ENCODE assay signal across 11 cellular contexts in the genomic region with DNA sequence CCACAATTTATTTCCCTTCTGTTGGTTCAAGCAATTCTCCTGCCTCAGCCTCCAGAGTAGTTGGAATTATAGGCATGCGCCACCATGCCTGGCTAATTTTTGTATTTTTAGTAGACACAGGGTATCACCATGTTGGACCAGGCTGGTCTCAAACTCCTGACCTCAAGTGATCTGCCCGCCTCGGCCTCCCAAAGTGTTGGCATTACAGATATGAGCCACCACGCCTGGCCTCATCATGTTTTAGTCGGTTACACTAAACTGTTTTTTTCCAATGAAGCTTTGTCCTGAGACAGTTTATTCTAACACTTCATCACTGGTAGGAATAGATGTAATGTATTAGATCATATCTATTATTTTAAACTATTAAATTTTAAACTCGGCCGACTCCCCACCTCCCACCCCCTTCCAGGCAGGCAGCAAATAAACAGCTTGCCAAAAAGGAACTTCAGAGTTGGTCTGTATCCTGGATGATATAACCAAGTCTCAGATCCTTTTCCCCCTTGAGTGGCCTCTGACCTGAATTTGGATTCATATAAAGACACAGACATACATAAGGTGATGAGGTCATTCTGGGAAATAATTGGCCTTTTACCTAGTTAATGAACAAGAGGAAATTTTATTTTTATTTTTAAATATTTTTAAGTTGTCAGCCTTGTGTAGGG. TPM values are rescaled to one million over a fixed set of nuclear protein-coding genes. Genes with fewer than 3 reads are reported as not detected.
DNase-seq lines count a peak whose midpoint lies in the region; ATAC-seq, FAIRE-seq and TF ChIP-seq lines count a peak whose summit lies in the region.
"Had no signal": no experiment of that assay in that cellular context is flagged by ENCODE, and none has a peak within 500 bp of the region (broad histone marks: within the 10 kb centered on the region; RNA-seq: fewer than 3 reads in every experiment).

No MANE protein-coding gene starts in this region.

- no peak for ATAC-seq in HG02885 (IDR thresholded peaks at IDR 0.05; ENCODE audit: poor library complexity, unreplicated experiment)

- no peak for TF ChIP-seq CTCF in keratinocyte (optimal IDR thresholded peaks at IDR 0.05 in 1 of 3, IDR thresholded peaks at IDR 0.05 in 1 of 3, conservative IDR thresholded peaks at IDR 0.05 in 1 of 3; ENCODE audit: extremely low read depth in 1 of 3, insufficient read depth in 2 of 3, low read length in 3 of 3)

- no peaks in the 10 kb centered on the region for H3K79me2 ChIP-seq in keratinocyte (ENCODE audit: control insufficient read depth, insufficient read depth, low read length)

- H3K4me3 Mint-ChIP-seq in activated T-cell treated with anti-CD3 and anti-CD28 coated beads, Interleukin-2, amount 50 U/mL, for 24 hours: no peak overlapping the region
- H3K4me3 Mint-ChIP-seq in activated naive CD8-positive, alpha-beta T cell: no peak overlapping the region
- no peak overlapping the region for H3K4me3 Mint-ChIP-seq in CD8-positive, alpha-beta memory T cell

- H3K36me3 ChIP-seq in keratinocyte (ENCODE audit: control insufficient read depth in 2 of 2, extremely low read depth in 1 of 2, insufficient read depth in 2 of 2, low read length in 2 of 2) (peaks cover 5% of the 10 kb centered on the region in 2 experiments), subcutaneous abdominal adipose tissue (ENCODE audit: control insufficient read depth in 5 of 5, insufficient read depth in 5 of 5, low read length in 5 of 5) (peaks cover 5 to 12% (median 8%) of the 10 kb centered on the region in 5 donors)
- peaks cover 25% of the 10 kb centered on the region for H3K36me3 ChIP-seq in CD8-positive, alpha-beta memory T cell (ENCODE audit: insufficient read depth, low read length)

- no peaks in the 10 kb centered on the region for H3K27me3 ChIP-seq in keratinocyte (ENCODE audit: control insufficient read depth, extremely low read depth, insufficient read depth, low read length)
- H3K27me3 ChIP-seq in subcutaneous abdominal adipose tissue (ENCODE audit: control insufficient read depth in 5 of 5, insufficient read depth in 4 of 5, low read length in 5 of 5): no peaks in the 10 kb centered on the region
- H3K27me3 ChIP-seq in CD8-positive, alpha-beta memory T cell (ENCODE audit: insufficient read depth, low read length, poor library complexity, severe bottlenecking): no peaks in the 10 kb centered on the region

- CTCF ChIA-PET in CD8-positive, alpha-beta memory T cell (lab: Charles Lee): interaction anchor here (0.7 to 4.7 kb wide), 4 partner anchors 28 to 163 kb away, joined by 3 to 51 read pairs (median 8); no protein-coding TSS in a partner anchor

- H3K4me1 ChIP-seq in keratinocyte (ENCODE audit: control insufficient read depth, extremely low read depth, insufficient read depth, low read length): peaks cover 23% of the 10 kb centered on the region
- peaks cover 10 to 71% (median 67%) of the 10 kb centered on the region in 5 donors for H3K4me1 ChIP-seq in subcutaneous abdominal adipose tissue (ENCODE audit: control insufficient read depth in 5 of 5, insufficient read depth in 5 of 5, low read length in 5 of 5)
- no peaks in the 10 kb centered on the region for H3K4me1 ChIP-seq in CD8-positive, alpha-beta memory T cell (ENCODE audit: insufficient read depth, low read length)

- no peak overlapping the region for H3K4me2 ChIP-seq in keratinocyte (ENCODE audit: control insufficient read depth, extremely low read depth, insufficient read depth, low read depth, low read length)

- no peaks in the 10 kb centered on the region for H4K20me1 ChIP-seq in keratinocyte (ENCODE audit: control insufficient read depth, extremely low read depth, insufficient read depth, low read length)

- H3K4me3 ChIP-seq in keratinocyte (ENCODE audit: control insufficient read depth in 2 of 3, extremely low read depth in 1 of 3, insufficient read depth in 2 of 3, low read depth in 1 of 3, low read length in 3 of 3) (no peak overlapping the region), subcutaneous abdominal adipose tissue (ENCODE audit: low read depth in 1 of 5, low read length in 5 of 5) (no peak overlapping the region)
- no peak overlapping the region for H3K4me3 ChIP-seq in CD8-positive, alpha-beta memory T cell (ENCODE audit: low read length)

- H3K9ac ChIP-seq in keratinocyte (ENCODE audit: control insufficient read depth, extremely low read depth, insufficient read depth, low read length) (peak overlapping the region; percentile 63), subcutaneous abdominal adipose tissue (ENCODE audit: low read length in 5 of 5) (peak overlapping the region in 2 of 5 donors; percentile 38 to 56)

- peaks cover 52% of the 10 kb centered on the region for H3K36me3 Mint-ChIP-seq in activated T-cell treated with anti-CD3 and anti-CD28 coated beads, Interleukin-2, amount 50 U/mL, for 24 hours (ENCODE audit: low read depth)
- peaks cover 10% of the 10 kb centered on the region for H3K36me3 Mint-ChIP-seq in activated naive CD8-positive, alpha-beta T cell
- peaks cover 0 to 62% (median 12%) of the 10 kb centered on the region in 3 donors for H3K36me3 Mint-ChIP-seq in CD8-positive, alpha-beta memory T cell

- POLR2A ChIA-PET in CD8-positive, alpha-beta memory T cell (lab: Charles Lee): interaction anchor here (0.6 kb wide), 1 partner anchor 17 kb away, joined by 4 read pairs; no protein-coding TSS in a partner anchor

- dilution Hi-C loops in keratinocyte (cut with MboI; ENCODE audit: extremely low pct_ligation_motif_present, low sequenced_read_pairs): no loop called here

- peaks cover 49% of the 10 kb centered on the region for H3K4me1 Mint-ChIP-seq in activated T-cell treated with anti-CD3 and anti-CD28 coated beads, Interleukin-2, amount 50 U/mL, for 24 hours (ENCODE audit: low read depth)
- H3K4me1 Mint-ChIP-seq in activated naive CD8-positive, alpha-beta T cell (ENCODE audit: low read depth): peaks cover 28% of the 10 kb centered on the region
- peaks cover 11 to 19% (median 14%) of the 10 kb centered on the region in 3 donors for H3K4me1 Mint-ChIP-seq in CD8-positive, alpha-beta memory T cell

- H2AFZ ChIP-seq in keratinocyte (ENCODE audit: control insufficient read depth, low read length): no peak overlapping the region

- DNase-seq in activated T-cell treated with anti-CD3 and anti-CD28 coated beads, Interleukin-2, amount 50 U/mL, for 24 hours: no peak
- no peak for DNase-seq in activated T-cell treated with anti-CD3 and anti-CD28 coated beads for 4 hours
- DNase-seq in keratinocyte (ENCODE audit: low read depth, low spot score): no peak
- no peak for DNase-seq in globus pallidus (ENCODE audit: low spot score)
- no peak for DNase-seq in CD8-positive, alpha-beta memory T cell
- DNase-seq: activated CD8-positive, alpha-beta memory T cell treated with anti-CD3 and anti-CD28 coated beads for 24 hours; NCI-H1048; NCI-H526 treated with DMSO at 0.1 percent for 48 hours had no signal

- H3K27ac ChIP-seq in keratinocyte (ENCODE audit: control insufficient read depth, insufficient read depth, low read length) (peak overlapping the region; percentile 89), subcutaneous abdominal adipose tissue (ENCODE audit: low read depth, low read length) (peak overlapping the region; percentile 93)
- no peak overlapping the region for H3K27ac ChIP-seq in CD8-positive, alpha-beta memory T cell (ENCODE audit: low read depth, low read length)

- no peaks in the 10 kb centered on the region for H3K9me1 ChIP-seq in keratinocyte (ENCODE audit: control insufficient read depth, extremely low read depth, insufficient read depth, low read length)

- H3K9me3 ChIP-seq in keratinocyte (ENCODE audit: control insufficient read depth, low read depth, low read length): no peaks in the 10 kb centered on the region
- H3K9me3 ChIP-seq in subcutaneous abdominal adipose tissue (ENCODE audit: control insufficient read depth in 5 of 5, low read length in 5 of 5): no peaks in the 10 kb centered on the region
- H3K9me3 ChIP-seq in CD8-positive, alpha-beta memory T cell (ENCODE audit: low read length): no peaks in the 10 kb centered on the region

- peak overlapping the region; percentile 93 for H3K27ac Mint-ChIP-seq in activated T-cell treated with anti-CD3 and anti-CD28 coated beads, Interleukin-2, amount 50 U/mL, for 24 hours
- peak overlapping the region; percentile 92 for H3K27ac Mint-ChIP-seq in activated naive CD8-positive, alpha-beta T cell
- peak overlapping the region in 4 of 8 donors; percentile 3 to 63 (median 46) for H3K27ac Mint-ChIP-seq in CD8-positive, alpha-beta memory T cell

- no peaks in the 10 kb centered on the region for H3K27me3 Mint-ChIP-seq in activated T-cell treated with anti-CD3 and anti-CD28 coated beads, Interleukin-2, amount 50 U/mL, for 24 hours
- H3K27me3 Mint-ChIP-seq in activated naive CD8-positive, alpha-beta T cell: no peaks in the 10 kb centered on the region
- H3K27me3 Mint-ChIP-seq in CD8-positive, alpha-beta memory T cell: no peaks in the 10 kb centered on the region

- no peaks in the 10 kb centered on the region for H3K9me3 Mint-ChIP-seq in activated T-cell treated with anti-CD3 and anti-CD28 coated beads, Interleukin-2, amount 50 U/mL, for 24 hours
- no peaks in the 10 kb centered on the region for H3K9me3 Mint-ChIP-seq in activated naive CD8-positive, alpha-beta T cell (ENCODE audit: low read depth)
- H3K9me3 Mint-ChIP-seq in CD8-positive, alpha-beta memory T cell: no peaks in the 10 kb centered on the region

- no peak for FAIRE-seq in keratinocyte (lab: Jason Lieb, UNC)

RNA-seq across cellular contexts. Expression of a gene that starts 18.4 kb away (rescaled TPM):
- polyA plus RNA-seq in keratinocyte: 20.5 to 50.9 TPM (median 28.8 TPM) in 3 replicates
- polyA plus RNA-seq in keratinocyte (2011; ENCODE audit: low read depth): 6.6 TPM
- 9.2 and 10.8 TPM in 2 replicates for polyA plus RNA-seq in keratinocyte (2011; cell fraction: cytosol; rRNA removed)
- polyA plus RNA-seq in keratinocyte (2011; cell fraction: nucleus; rRNA removed): 191 and 224 TPM in 2 replicates
- 14.6 and 16.8 TPM in 2 replicates for polyA plus RNA-seq in keratinocyte (2012; ENCODE audit: low replicate concordance)
- polyA minus RNA-seq in keratinocyte: 34.8 to 68.4 TPM (median 42.9 TPM) in 3 replicates
- 17.6 TPM for polyA minus RNA-seq in keratinocyte (2011; cell fraction: cytosol; rRNA and poly(A)+ RNA removed)
- polyA minus RNA-seq in keratinocyte (2011; cell fraction: nucleus; rRNA and poly(A)+ RNA removed): 35.6 and 40.7 TPM in 2 replicates
- 1 to 10 TPM; 2.5 to 2.9 TPM for total RNA-seq in CD8-positive, alpha-beta memory T cell
- polyA plus RNA-seq in CD8-positive, alpha-beta memory T cell: 0.17 TPM

RNA-seq across cellular contexts. Expression of a gene that starts 48.2 kb away (rescaled TPM):
- 3.7 to 6.5 TPM (median 5.0 TPM) in 3 replicates for polyA plus RNA-seq in keratinocyte
- 3.7 TPM for polyA plus RNA-seq in keratinocyte (2011; ENCODE audit: low read depth)
- polyA plus RNA-seq in keratinocyte (2011; cell fraction: cytosol; rRNA removed): 2.8 and 5.7 TPM in 2 replicates
- polyA plus RNA-seq in keratinocyte (2011; cell fraction: nucleus; rRNA removed): 13.0 and 14.3 TPM in 2 replicates
- 6.7 and 7.8 TPM in 2 replicates for polyA plus RNA-seq in keratinocyte (2012; ENCODE audit: low replicate concordance)
- polyA minus RNA-seq in keratinocyte: 4.8 to 12.7 TPM (median 5.3 TPM) in 3 replicates
- polyA minus RNA-seq in keratinocyte (2011; cell fraction: cytosol; rRNA and poly(A)+ RNA removed): 12.9 TPM
- 6.2 and 9.9 TPM in 2 replicates for polyA minus RNA-seq in keratinocyte (2011; cell fraction: nucleus; rRNA and poly(A)+ RNA removed)
- 10 to 100 TPM; 20.8 to 21.8 TPM for total RNA-seq in CD8-positive, alpha-beta memory T cell
- 0.35 TPM for polyA plus RNA-seq in CD8-positive, alpha-beta memory T cell

RNA-seq across cellular contexts. Expression of a gene that starts 51.7 kb away (rescaled TPM):
- polyA plus RNA-seq in keratinocyte: 35.9 to 42.7 TPM (median 37.9 TPM) in 3 replicates
- 34.5 TPM for polyA plus RNA-seq in keratinocyte (2011; ENCODE audit: low read depth)
- 26.3 and 43.3 TPM in 2 replicates for polyA plus RNA-seq in keratinocyte (2011; cell fraction: cytosol; rRNA removed)
- polyA plus RNA-seq in keratinocyte (2011; cell fraction: nucleus; rRNA removed): 55.9 and 64.8 TPM in 2 replicates
- polyA plus RNA-seq in keratinocyte (2012; ENCODE audit: low replicate concordance): 28.3 and 36.4 TPM in 2 replicates
- 43.0 to 93.0 TPM (median 49.5 TPM) in 3 replicates for polyA minus RNA-seq in keratinocyte
- polyA minus RNA-seq in keratinocyte (2011; cell fraction: cytosol; rRNA and poly(A)+ RNA removed): 58.7 TPM
- 36.5 and 45.9 TPM in 2 replicates for polyA minus RNA-seq in keratinocyte (2011; cell fraction: nucleus; rRNA and poly(A)+ RNA removed)
- 10 to 100 TPM; 69.7 to 69.8 TPM for total RNA-seq in CD8-positive, alpha-beta memory T cell
- polyA plus RNA-seq in CD8-positive, alpha-beta memory T cell: 25.7 TPM
